8 cellular contexts compared by ENCODE assay signal in the genomic region with DNA sequence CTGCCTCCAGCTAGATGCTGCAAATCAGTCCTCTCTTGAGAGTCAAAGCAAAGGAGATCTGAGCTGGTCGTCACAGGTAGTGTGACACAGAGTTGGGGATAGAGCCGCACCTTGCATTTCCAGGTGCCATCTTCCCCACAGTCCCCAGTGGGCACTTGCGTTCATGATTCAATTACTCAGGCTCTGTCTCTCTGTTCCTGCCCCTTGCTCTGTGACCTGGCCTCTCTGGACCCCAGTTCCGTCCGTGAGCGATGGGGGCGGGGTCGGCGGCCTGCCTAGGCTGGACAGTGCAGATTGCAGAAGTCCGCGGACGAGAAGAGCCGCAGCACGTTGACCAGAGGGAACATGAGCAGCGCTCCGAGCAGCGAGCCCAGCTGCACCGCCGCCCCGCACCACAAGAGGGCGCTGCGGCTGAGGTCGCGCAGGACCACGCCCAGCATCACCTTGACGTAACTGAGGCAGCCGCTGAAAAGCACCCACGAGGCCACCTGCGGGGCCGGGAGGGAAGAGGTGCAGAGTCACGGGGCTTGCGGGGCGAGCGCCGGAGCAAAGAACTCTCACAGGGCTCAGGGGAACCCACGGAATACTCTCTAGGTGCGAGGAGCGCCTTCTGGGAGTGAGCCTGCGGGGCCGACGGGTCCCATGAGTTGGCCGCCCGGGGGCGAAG. TPM values are rescaled to one million over a fixed set of nuclear protein-coding genes. Genes with fewer than 3 reads are reported as not detected.
A peak's percentile ranks its signal among the peaks of the same experiment; 100 is the strongest.
DNase-seq lines count a peak whose midpoint lies in the region; ATAC-seq and TF ChIP-seq lines count a peak whose summit lies in the region.

No MANE protein-coding gene starts in this region.

- H3K4me1 Mint-ChIP-seq in activated naive CD8-positive, alpha-beta T cell treated with anti-CD3 and anti-CD28 coated beads, Interleukin-2, amount 50 U/mL, for 24 hours: peaks cover 17% of the 10 kb centered on the region
- H3K4me1 Mint-ChIP-seq in type B pancreatic cell (ENCODE audit: unreplicated experiment): peaks cover 5% of the 10 kb centered on the region

- H3K4me3 ChIP-seq in Loucy (ENCODE audit: low read length, poor library complexity, severe bottlenecking): no peak overlapping the region

- H3K4me1 ChIP-seq in Loucy (ENCODE audit: insufficient read depth, low read length, poor library complexity, severe bottlenecking): peaks cover 8% of the 10 kb centered on the region

- H3K4me2 ChIP-seq in Loucy (ENCODE audit: low read depth, low read length, poor library complexity, severe bottlenecking): no peak overlapping the region

- no peaks in the 10 kb centered on the region for H3K9me2 ChIP-seq in Loucy (replicated peaks; ENCODE audit: low read depth, low read length)

- H3K36me3 ChIP-seq in Loucy (ENCODE audit: insufficient read depth, low read length): no peaks in the 10 kb centered on the region

- H2AFZ ChIP-seq in Loucy (ENCODE audit: low read length): no peak overlapping the region

- no peak overlapping the region for H3K9ac ChIP-seq in Loucy (ENCODE audit: low read depth, low read length, poor library complexity, severe bottlenecking)

- peaks cover 13% of the 10 kb centered on the region for H3K27me3 Mint-ChIP-seq in activated naive CD8-positive, alpha-beta T cell treated with anti-CD3 and anti-CD28 coated beads, Interleukin-2, amount 50 U/mL, for 24 hours
- peaks cover 37% of the 10 kb centered on the region for H3K27me3 Mint-ChIP-seq in type B pancreatic cell

- H3K9me3 Mint-ChIP-seq in activated naive CD8-positive, alpha-beta T cell treated with anti-CD3 and anti-CD28 coated beads, Interleukin-2, amount 50 U/mL, for 24 hours: no peaks in the 10 kb centered on the region
- no peaks in the 10 kb centered on the region for H3K9me3 Mint-ChIP-seq in type B pancreatic cell

- H3K27me3 ChIP-seq in Loucy (ENCODE audit: insufficient read depth, low read length, poor library complexity, severe bottlenecking): no peaks in the 10 kb centered on the region

- H3F3A ChIP-seq in Loucy (ENCODE audit: low read depth): no peaks in the 10 kb centered on the region

- no peak for ATAC-seq in activated naive CD8-positive, alpha-beta T cell treated with anti-CD3 and anti-CD28 coated beads, Interleukin-2, amount 50 U/mL, for 24 hours
- no peak for ATAC-seq in GM19023 (IDR thresholded peaks at IDR 0.05; ENCODE audit: unreplicated experiment)
- ATAC-seq in GM21528 (IDR thresholded peaks at IDR 0.05; ENCODE audit: low FRiP score, unreplicated experiment): no peak

- H3K9me3 ChIP-seq in Loucy (ENCODE audit: insufficient read depth, low read depth, low read length): no peaks in the 10 kb centered on the region

- no peak overlapping the region for H3K4me3 Mint-ChIP-seq in activated naive CD8-positive, alpha-beta T cell treated with anti-CD3 and anti-CD28 coated beads, Interleukin-2, amount 50 U/mL, for 24 hours
- no peak overlapping the region for H3K4me3 Mint-ChIP-seq in type B pancreatic cell

- DNase-seq in CMK (ENCODE audit: low read depth) (peak; percentile 47), left kidney (ENCODE audit: low read depth, low spot score) (peak; percentile 74), type B pancreatic cell (ENCODE audit: extremely low spot score, unreplicated experiment) (no peak), activated gamma-delta T cell (lab: John Stamatoyannopoulos, UW) (no peak)
- peak; percentile 64 for DNase-seq in activated naive CD8-positive, alpha-beta T cell treated with anti-CD3 and anti-CD28 coated beads, Interleukin-2, amount 50 U/mL, for 24 hours

- H3K27ac Mint-ChIP-seq in activated naive CD8-positive, alpha-beta T cell treated with anti-CD3 and anti-CD28 coated beads, Interleukin-2, amount 50 U/mL, for 24 hours: no peak overlapping the region
- no peak overlapping the region for H3K27ac Mint-ChIP-seq in type B pancreatic cell

- TF ChIP-seq CTCF in Loucy (conservative IDR thresholded peaks at IDR 0.05; ENCODE audit: low read length) (peak; percentile 68), type B pancreatic cell (conservative IDR thresholded peaks at IDR 0.05) (peak; percentile 95)

- no peaks in the 10 kb centered on the region for H3K79me2 ChIP-seq in Loucy (ENCODE audit: insufficient read depth, low read length)

- H4K20me1 ChIP-seq in Loucy (ENCODE audit: insufficient read depth, low read length, poor library complexity, severe bottlenecking): no peaks in the 10 kb centered on the region

- no peaks in the 10 kb centered on the region for H3K36me3 Mint-ChIP-seq in activated naive CD8-positive, alpha-beta T cell treated with anti-CD3 and anti-CD28 coated beads, Interleukin-2, amount 50 U/mL, for 24 hours (ENCODE audit: low read depth)
- no peaks in the 10 kb centered on the region for H3K36me3 Mint-ChIP-seq in type B pancreatic cell

RNA-seq across cellular contexts. Expression of a gene that starts 7.4 kb away (rescaled TPM):
- 1.3 and 2.1 TPM in 2 replicates for total RNA-seq in type B pancreatic cell (ENCODE audit: low replicate concordance)

Comparison
In these comparisons a context has a peak if more than half of its experiments do, and no peak if none do; other contexts are left out.
1. DNase-seq: peak in CMK (single experiment), activated naive CD8-positive, alpha-beta T cell treated with anti-CD3 and anti-CD28 coated beads, Interleukin-2, amount 50 U/mL, for 24 hours (single experiment) and left kidney (single experiment); none in type B pancreatic cell (single experiment) and activated gamma-delta T cell (single experiment).